In the genomic region with DNA sequence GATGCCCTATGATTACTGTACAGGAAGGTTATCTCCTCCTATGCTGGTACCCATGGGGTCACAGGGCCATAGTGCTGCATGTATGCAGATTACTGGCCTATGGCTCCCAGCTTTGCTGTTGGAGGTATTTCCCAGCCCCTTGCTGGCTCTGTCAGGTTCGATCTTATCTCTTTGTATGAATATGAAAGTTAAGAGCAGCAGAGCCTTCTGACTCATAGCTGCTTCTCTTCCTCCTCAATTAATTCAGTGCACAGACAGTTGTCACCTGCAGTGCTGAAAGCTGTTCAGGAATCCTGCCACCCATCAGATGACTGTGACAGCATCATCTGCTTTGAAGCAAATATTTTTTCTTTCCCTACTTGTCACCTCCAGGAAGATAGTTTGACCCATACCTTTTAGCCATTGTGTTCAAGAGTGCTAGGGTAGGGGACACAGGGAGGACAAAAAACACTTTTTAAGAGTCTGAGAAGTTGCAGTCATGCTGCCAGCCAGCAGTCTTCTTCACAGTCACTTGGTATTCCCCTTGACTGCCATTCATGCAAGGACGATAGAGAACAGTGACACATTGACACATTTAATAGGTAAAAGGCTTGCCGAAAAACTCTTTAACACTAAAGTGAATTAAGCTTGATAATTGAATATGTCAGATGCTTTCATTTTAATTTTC, we compare ENCODE assay signal across 10 cellular contexts.
DNase-seq lines count a peak whose midpoint lies in the region; ATAC-seq lines count a peak whose summit lies in the region.
"Had no signal": no experiment of that assay in that cellular context is flagged by ENCODE, and none has a peak within 500 bp of the region (broad histone marks: within the 10 kb centered on the region; RNA-seq: fewer than 3 reads in every experiment).

No MANE protein-coding gene starts in this region.

- POLR2A ChIA-PET in activated naive CD8-positive, alpha-beta T cell treated with anti-CD3 and anti-CD28 coated beads, Interleukin-2, amount 10 ng/mL, durations not matched to agents 7 days and 5 days (lab: Charles Lee) = no interaction called here

- no peak overlapping the region for H3K4me3 Mint-ChIP-seq in activated naive CD8-positive, alpha-beta T cell treated with anti-CD3 and anti-CD28 coated beads, Interleukin-2, amount 10 ng/mL, durations not matched to agents 7 days and 5 days

- no peaks in the 10 kb centered on the region for H3K9me3 Mint-ChIP-seq in activated naive CD8-positive, alpha-beta T cell treated with anti-CD3 and anti-CD28 coated beads, Interleukin-2, amount 10 ng/mL, durations not matched to agents 7 days and 5 days

- H3K27ac Mint-ChIP-seq in activated naive CD8-positive, alpha-beta T cell treated with anti-CD3 and anti-CD28 coated beads, Interleukin-2, amount 10 ng/mL, durations not matched to agents 7 days and 5 days = no peak overlapping the region

- DNase-seq in activated CD4-positive, alpha-beta T cell treated with anti-CD3 and anti-CD28 coated beads, Interleukin-2, amount 50 U/mL, for 48 hours = peak; percentile 22 to 45
- DNase-seq in activated CD4-positive, alpha-beta T cell treated with anti-CD3 and anti-CD28 coated beads, Interleukin-2, amount 50 U/mL, for 1 hour = no peak
- no peak for DNase-seq in activated naive CD8-positive, alpha-beta T cell treated with anti-CD3 and anti-CD28 coated beads, Interleukin-2, amount 10 ng/mL, durations not matched to agents 7 days and 5 days
- peak; percentile 26 to 43 for DNase-seq in stimulated activated CD4-positive, alpha-beta T cell treated with anti-CD3 and anti-CD28 coated beads, Interleukin-2, amount 100 ng/mL, for 24 hours
- DNase-seq in NCI-H748 (lab: John Stamatoyannopoulos, UW; ENCODE audit: unreplicated experiment) (no peak), COLO668 (lab: John Stamatoyannopoulos, UW; ENCODE audit: unreplicated experiment) (no peak)
- DNase-seq: activated gamma-delta T cell treated with Interleukin-2 at 50 U/mL for 16 hours, NCI-H69 had no signal

- ATAC-seq in HG02759 (IDR thresholded peaks at IDR 0.05; ENCODE audit: unreplicated experiment) (peak; percentile 43), HG02588 (IDR thresholded peaks at IDR 0.05; ENCODE audit: unreplicated experiment) (no peak)
- peak; percentile 18 for ATAC-seq in activated naive CD8-positive, alpha-beta T cell treated with anti-CD3 and anti-CD28 coated beads, Interleukin-2, amount 10 ng/mL, durations not matched to agents 7 days and 5 days (ENCODE audit: low read depth)

- H3K36me3 Mint-ChIP-seq in activated naive CD8-positive, alpha-beta T cell treated with anti-CD3 and anti-CD28 coated beads, Interleukin-2, amount 10 ng/mL, durations not matched to agents 7 days and 5 days = peaks cover 6% of the 10 kb centered on the region

- no peaks in the 10 kb centered on the region for H3K27me3 Mint-ChIP-seq in activated naive CD8-positive, alpha-beta T cell treated with anti-CD3 and anti-CD28 coated beads, Interleukin-2, amount 10 ng/mL, durations not matched to agents 7 days and 5 days

- peaks cover 5% of the 10 kb centered on the region for H3K4me1 Mint-ChIP-seq in activated naive CD8-positive, alpha-beta T cell treated with anti-CD3 and anti-CD28 coated beads, Interleukin-2, amount 10 ng/mL, durations not matched to agents 7 days and 5 days

Comparison
In these comparisons a context has a peak if more than half of its experiments do, and no peak if none do; other contexts are left out.
1. DNase-seq: peak in activated CD4-positive, alpha-beta T cell treated with anti-CD3 and anti-CD28 coated beads, Interleukin-2, amount 50 U/mL, for 48 hours (2 of 2) and stimulated activated CD4-positive, alpha-beta T cell treated with anti-CD3 and anti-CD28 coated beads, Interleukin-2, amount 100 ng/mL, for 24 hours (2 of 2); none in activated CD4-positive, alpha-beta T cell treated with anti-CD3 and anti-CD28 coated beads, Interleukin-2, amount 50 U/mL, for 1 hour (single experiment), activated naive CD8-positive, alpha-beta T cell treated with anti-CD3 and anti-CD28 coated beads, Interleukin-2, amount 10 ng/mL, durations not matched to agents 7 days and 5 days (single experiment), NCI-H748 (single experiment) and COLO668 (single experiment).